In the genomic region with DNA sequence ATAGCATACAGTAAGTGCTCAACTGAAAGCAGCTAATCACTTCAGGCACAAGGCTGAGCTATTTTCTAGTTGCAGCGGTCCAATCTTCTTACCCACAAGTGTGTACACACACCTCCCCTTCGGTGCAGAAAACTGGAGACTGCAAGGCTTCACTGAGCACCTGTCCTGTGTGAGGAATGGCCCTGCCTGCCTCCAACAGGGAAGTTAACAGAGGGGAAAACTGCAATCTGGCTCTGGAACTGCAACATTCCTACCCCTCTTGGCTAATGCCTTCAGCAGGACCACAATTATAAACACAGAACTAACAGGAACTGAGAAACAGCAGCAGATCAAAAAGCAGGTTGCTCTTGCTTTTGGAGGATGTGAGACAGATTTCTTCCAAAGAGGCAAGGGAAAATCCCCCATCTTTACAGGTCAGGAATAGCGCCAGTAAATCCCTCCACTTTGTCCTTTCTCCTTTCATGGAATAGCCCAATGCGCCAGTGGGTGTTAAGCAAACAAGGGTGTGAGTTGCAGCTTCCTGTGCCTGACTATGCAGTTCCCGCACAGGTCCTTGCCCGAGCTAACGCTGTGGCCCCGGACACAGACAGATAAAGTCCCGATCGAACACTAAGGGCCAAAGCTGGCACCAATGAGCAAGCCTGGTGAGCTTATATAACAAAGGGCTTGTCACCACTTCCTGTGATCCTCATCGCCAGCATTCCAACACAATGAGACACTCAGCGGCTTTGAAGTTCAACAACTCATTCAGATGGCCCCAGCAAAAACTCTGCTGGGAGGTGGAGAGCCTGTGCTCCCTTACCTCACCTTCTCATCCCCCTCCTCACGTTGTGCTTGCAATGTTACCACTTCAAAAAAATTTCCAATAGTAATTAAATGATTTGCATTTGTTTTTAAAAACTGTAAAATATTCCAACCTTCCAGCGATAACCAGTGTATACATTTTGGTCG, we compare ENCODE assay signal across 7 cellular contexts. TPM values are rescaled to one million over a fixed set of nuclear protein-coding genes. Genes with fewer than 3 reads are reported as not detected.
DNase-seq lines count a peak whose midpoint lies in the region; ATAC-seq and TF ChIP-seq lines count a peak whose summit lies in the region.

No MANE protein-coding gene starts in this region.

- H3K36me3 ChIP-seq in thoracic aorta, result no peaks in the 10 kb centered on the region

- peak overlapping the region; percentile 67 for H3K27ac Mint-ChIP-seq in dendritic cell treated with granulocyte-macrophage colony-stimulating factor and Interleukin-4, amounts not matched to agents 40 ng/mL and 50 ng/mL, for 4 days

- H3K27ac ChIP-seq in thoracic aorta, result peak overlapping the region; percentile 84 to 87

- H3K4me1 ChIP-seq in thoracic aorta (ENCODE audit: control insufficient read depth in 1 of 2, low read depth in 2 of 2), result peaks cover 36 to 60% of the 10 kb centered on the region in 2 donors

- peak overlapping the region; percentile 54 for H3K4me3 ChIP-seq in thoracic aorta

- TF ChIP-seq CTCF in thoracic aorta (IDR thresholded peaks at IDR 0.05), result no peak

- DNase-seq in NCI-H226 (peak; percentile 70), left lobe of liver (ENCODE audit: low spot score) (peak; percentile 95), thoracic aorta (ENCODE audit: low spot score) (peak; percentile 50), activated T-cell treated with anti-CD3 and anti-CD28 coated beads for 4 hours (no peak)
- no peak for DNase-seq in stimulated activated CD4-positive, alpha-beta T cell treated with anti-CD3 and anti-CD28 coated beads, Interleukin-4, amount 100 ng/mL, for 24 hours

- peaks cover 50% of the 10 kb centered on the region for H3K4me1 Mint-ChIP-seq in dendritic cell treated with granulocyte-macrophage colony-stimulating factor and Interleukin-4, amounts not matched to agents 40 ng/mL and 50 ng/mL, for 4 days (ENCODE audit: low read depth)

- no peaks in the 10 kb centered on the region for H3K9me3 Mint-ChIP-seq in dendritic cell treated with granulocyte-macrophage colony-stimulating factor and Interleukin-4, amounts not matched to agents 40 ng/mL and 50 ng/mL, for 4 days

- no peaks in the 10 kb centered on the region for H3K9me3 ChIP-seq in thoracic aorta

- H3K36me3 Mint-ChIP-seq in dendritic cell treated with granulocyte-macrophage colony-stimulating factor and Interleukin-4, amounts not matched to agents 40 ng/mL and 50 ng/mL, for 4 days (ENCODE audit: low read depth), result peaks cover 6% of the 10 kb centered on the region

- peak overlapping the region; percentile 25 for H3K4me3 Mint-ChIP-seq in dendritic cell treated with granulocyte-macrophage colony-stimulating factor and Interleukin-4, amounts not matched to agents 40 ng/mL and 50 ng/mL, for 4 days

- H3K27me3 ChIP-seq in thoracic aorta (replicated peaks; ENCODE audit: insufficient read depth), result no peaks in the 10 kb centered on the region

- H3K27me3 Mint-ChIP-seq in dendritic cell treated with granulocyte-macrophage colony-stimulating factor and Interleukin-4, amounts not matched to agents 40 ng/mL and 50 ng/mL, for 4 days, result no peaks in the 10 kb centered on the region

- intact Hi-C loops in dendritic cell treated with granulocyte-macrophage colony-stimulating factor and Interleukin-4, amounts not matched to agents 40 ng/mL and 50 ng/mL, for 4 days (cut with micrococcal nuclease), result loop anchor here (5.0 kb wide), 1 partner anchor 50 kb away; no protein-coding TSS in a partner anchor

- ATAC-seq in GM21447 (IDR thresholded peaks at IDR 0.05; ENCODE audit: unreplicated experiment), result peak; percentile 61
- peak; percentile 75 for ATAC-seq in left lobe of liver
- ATAC-seq in thoracic aorta (ENCODE audit: insufficient number of reproducible peaks, low FRiP score, low read depth), result peak; percentile 69

RNA-seq across cellular contexts. Expression of a gene that starts 21.5 kb away (rescaled TPM):
- 14.1 TPM for total RNA-seq in left lobe of liver
- 10 to 100 TPM; 41.7 to 57.9 TPM for total RNA-seq in thoracic aorta

Comparison
In these comparisons a context has a peak if more than half of its experiments do, and no peak if none do; other contexts are left out.
1. DNase-seq: peak in NCI-H226 (single experiment), left lobe of liver (single experiment) and thoracic aorta (single experiment); none in activated T-cell treated with anti-CD3 and anti-CD28 coated beads for 4 hours (single experiment) and stimulated activated CD4-positive, alpha-beta T cell treated with anti-CD3 and anti-CD28 coated beads, Interleukin-4, amount 100 ng/mL, for 24 hours (single experiment).
2. Peak in every context shown above with its lines, with median percentiles within 50 percentile points of each other: ATAC-seq.